Comparison of ENCODE assay signal across 1 cellular context in the genomic region with DNA sequence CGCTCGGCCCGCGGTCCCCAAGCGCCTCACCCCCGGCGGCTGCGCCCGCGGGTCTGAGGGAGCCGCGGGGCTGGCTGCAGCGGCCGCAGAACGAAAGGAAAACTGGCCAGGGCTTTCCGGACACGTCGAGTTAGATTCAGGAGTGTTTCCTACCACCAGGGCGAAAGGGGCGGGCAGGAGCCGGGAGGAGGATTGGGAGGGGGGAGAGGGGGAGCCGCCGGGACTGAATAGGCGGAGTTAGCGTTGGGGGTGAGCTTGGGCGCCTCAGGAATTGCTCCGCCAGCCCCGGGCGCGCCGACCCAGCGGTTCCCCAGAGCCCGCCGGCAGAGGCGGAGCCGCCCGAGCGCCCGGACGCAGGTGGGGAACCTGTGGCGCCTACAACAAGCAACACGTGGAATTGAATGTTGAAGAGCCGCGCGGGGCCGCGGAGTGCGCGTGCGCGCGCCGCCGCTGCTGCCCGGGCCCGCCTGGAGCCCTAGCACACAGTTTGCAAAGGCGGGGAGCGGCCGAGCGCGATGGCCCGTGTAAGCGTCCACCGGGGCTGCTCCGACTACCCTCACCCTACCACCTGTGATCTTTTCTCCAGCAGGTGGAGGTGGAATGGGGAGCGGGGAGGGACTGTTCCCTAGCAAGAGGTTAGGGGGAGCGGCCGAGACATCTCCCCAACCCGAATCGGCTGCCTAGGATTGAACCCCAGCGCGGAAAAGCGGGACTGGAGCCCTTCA.
A peak's percentile ranks its signal among the peaks of the same experiment; 100 is the strongest.
TF ChIP-seq lines count a peak whose summit lies in the region.

A gene (minus strand): TSS at position 104 of the 725 bp plus-strand sequence. CDS start 123 bp downstream, outside the sequence.

TF ChIP-seq in HepG2, 621 proteins besides CTCF, POLR2A, EP300 and RAD21 (continued from another document and continues in another):
- TF ChIP-seq, protein P1, sequence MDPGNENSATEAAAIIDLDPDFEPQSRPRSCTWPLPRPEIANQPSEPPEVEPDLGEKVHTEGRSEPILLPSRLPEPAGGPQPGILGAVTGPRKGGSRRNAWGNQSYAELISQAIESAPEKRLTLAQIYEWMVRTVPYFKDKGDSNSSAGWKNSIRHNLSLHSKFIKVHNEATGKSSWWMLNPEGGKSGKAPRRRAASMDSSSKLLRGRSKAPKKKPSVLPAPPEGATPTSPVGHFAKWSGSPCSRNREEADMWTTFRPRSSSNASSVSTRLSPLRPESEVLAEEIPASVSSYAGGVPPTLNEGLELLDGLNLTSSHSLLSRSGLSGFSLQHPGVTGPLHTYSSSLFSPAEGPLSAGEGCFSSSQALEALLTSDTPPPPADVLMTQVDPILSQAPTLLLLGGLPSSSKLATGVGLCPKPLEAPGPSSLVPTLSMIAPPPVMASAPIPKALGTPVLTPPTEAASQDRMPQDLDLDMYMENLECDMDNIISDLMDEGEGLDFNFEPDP (CRISPR knock-in tag; conservative IDR thresholded peaks at IDR 0.05) = no peak
- TF ChIP-seq, protein P2, sequence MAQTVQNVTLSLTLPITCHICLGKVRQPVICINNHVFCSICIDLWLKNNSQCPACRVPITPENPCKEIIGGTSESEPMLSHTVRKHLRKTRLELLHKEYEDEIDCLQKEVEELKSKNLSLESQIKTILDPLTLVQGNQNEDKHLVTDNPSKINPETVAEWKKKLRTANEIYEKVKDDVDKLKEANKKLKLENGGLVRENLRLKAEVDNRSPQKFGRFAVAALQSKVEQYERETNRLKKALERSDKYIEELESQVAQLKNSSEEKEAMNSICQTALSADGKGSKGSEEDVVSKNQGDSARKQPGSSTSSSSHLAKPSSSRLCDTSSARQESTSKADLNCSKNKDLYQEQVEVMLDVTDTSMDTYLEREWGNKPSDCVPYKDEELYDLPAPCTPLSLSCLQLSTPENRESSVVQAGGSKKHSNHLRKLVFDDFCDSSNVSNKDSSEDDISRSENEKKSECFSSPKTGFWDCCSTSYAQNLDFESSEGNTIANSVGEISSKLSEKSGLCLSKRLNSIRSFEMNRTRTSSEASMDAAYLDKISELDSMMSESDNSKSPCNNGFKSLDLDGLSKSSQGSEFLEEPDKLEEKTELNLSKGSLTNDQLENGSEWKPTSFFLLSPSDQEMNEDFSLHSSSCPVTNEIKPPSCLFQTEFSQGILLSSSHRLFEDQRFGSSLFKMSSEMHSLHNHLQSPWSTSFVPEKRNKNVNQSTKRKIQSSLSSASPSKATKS (CRISPR knock-in tag; IDR thresholded peaks at IDR 0.05) = no peak
- TF ChIP-seq TEAD3 (CRISPR knock-in tag; optimal IDR thresholded peaks at IDR 0.05; ENCODE audit: borderline replicate concordance) (no peak), POLR2AphosphoS5 (IDR thresholded peaks at IDR 0.05; ENCODE audit: low read depth, low read length) (peak; percentile 36; the same call in 1 of the 2 replicates), CCAR2 (optimal IDR thresholded peaks at IDR 0.05; ENCODE audit: low read depth, low read length) (no peak), ZNF766 (CRISPR knock-in tag; IDR thresholded peaks at IDR 0.05; ENCODE audit: borderline replicate concordance) (peak; percentile 94), CCDC6 (CRISPR knock-in tag; IDR thresholded peaks at IDR 0.05) (peak; percentile 81), THAP11 (CRISPR knock-in tag; IDR thresholded peaks at IDR 0.05) (peak; percentile 42; the same call in 1 of the 2 replicates), SOX5 (CRISPR knock-in tag; IDR thresholded peaks at IDR 0.05; ENCODE audit: borderline replicate concordance) (0 out of 2 replicates have a peak, but pooled peaks have one; percentile 18), IKZF4 (CRISPR knock-in tag; IDR thresholded peaks at IDR 0.05; ENCODE audit: borderline replicate concordance, low read depth, not compliant biosample characterization) (no peak), ESRRA (CRISPR knock-in tag; IDR thresholded peaks at IDR 0.05; ENCODE audit: low read depth) (no peak), KMT2B (CRISPR knock-in tag; IDR thresholded peaks at IDR 0.05) (peak; percentile 54; the same call in 1 of the 2 replicates), NAIF1 (CRISPR knock-in tag; IDR thresholded peaks at IDR 0.05; ENCODE audit: borderline replicate concordance) (no peak), NCOA5 (CRISPR knock-in tag; IDR thresholded peaks at IDR 0.05) (no peak), SMAD9 (CRISPR knock-in tag; IDR thresholded peaks at IDR 0.05) (no peak), TCF12 (IDR thresholded peaks at IDR 0.05) (no peak), TCF12 (CRISPR knock-in tag; IDR thresholded peaks at IDR 0.05) (no peak), MEIS1 (CRISPR knock-in tag; IDR thresholded peaks at IDR 0.05; ENCODE audit: borderline replicate concordance) (no peak), ZNF546 (CRISPR knock-in tag; conservative IDR thresholded peaks at IDR 0.05) (no peak), ZNF747 (CRISPR knock-in tag; IDR thresholded peaks at IDR 0.05; ENCODE audit: borderline replicate concordance) (peak; percentile 70), ZNF569 (CRISPR knock-in tag; IDR thresholded peaks at IDR 0.05; ENCODE audit: borderline replicate concordance) (no peak), ZNF709 (CRISPR knock-in tag; IDR thresholded peaks at IDR 0.05) (0 out of 2 replicates have a peak, but pooled peaks have one; percentile 10), ZSCAN31 (CRISPR knock-in tag; IDR thresholded peaks at IDR 0.05; ENCODE audit: low read depth) (peak; percentile 83)
- TF ChIP-seq, protein P3, sequence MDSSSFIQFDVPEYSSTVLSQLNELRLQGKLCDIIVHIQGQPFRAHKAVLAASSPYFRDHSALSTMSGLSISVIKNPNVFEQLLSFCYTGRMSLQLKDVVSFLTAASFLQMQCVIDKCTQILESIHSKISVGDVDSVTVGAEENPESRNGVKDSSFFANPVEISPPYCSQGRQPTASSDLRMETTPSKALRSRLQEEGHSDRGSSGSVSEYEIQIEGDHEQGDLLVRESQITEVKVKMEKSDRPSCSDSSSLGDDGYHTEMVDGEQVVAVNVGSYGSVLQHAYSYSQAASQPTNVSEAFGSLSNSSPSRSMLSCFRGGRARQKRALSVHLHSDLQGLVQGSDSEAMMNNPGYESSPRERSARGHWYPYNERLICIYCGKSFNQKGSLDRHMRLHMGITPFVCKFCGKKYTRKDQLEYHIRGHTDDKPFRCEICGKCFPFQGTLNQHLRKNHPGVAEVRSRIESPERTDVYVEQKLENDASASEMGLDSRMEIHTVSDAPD (CRISPR knock-in tag; IDR thresholded peaks at IDR 0.05) = no peak
- TF ChIP-seq, protein P4, sequence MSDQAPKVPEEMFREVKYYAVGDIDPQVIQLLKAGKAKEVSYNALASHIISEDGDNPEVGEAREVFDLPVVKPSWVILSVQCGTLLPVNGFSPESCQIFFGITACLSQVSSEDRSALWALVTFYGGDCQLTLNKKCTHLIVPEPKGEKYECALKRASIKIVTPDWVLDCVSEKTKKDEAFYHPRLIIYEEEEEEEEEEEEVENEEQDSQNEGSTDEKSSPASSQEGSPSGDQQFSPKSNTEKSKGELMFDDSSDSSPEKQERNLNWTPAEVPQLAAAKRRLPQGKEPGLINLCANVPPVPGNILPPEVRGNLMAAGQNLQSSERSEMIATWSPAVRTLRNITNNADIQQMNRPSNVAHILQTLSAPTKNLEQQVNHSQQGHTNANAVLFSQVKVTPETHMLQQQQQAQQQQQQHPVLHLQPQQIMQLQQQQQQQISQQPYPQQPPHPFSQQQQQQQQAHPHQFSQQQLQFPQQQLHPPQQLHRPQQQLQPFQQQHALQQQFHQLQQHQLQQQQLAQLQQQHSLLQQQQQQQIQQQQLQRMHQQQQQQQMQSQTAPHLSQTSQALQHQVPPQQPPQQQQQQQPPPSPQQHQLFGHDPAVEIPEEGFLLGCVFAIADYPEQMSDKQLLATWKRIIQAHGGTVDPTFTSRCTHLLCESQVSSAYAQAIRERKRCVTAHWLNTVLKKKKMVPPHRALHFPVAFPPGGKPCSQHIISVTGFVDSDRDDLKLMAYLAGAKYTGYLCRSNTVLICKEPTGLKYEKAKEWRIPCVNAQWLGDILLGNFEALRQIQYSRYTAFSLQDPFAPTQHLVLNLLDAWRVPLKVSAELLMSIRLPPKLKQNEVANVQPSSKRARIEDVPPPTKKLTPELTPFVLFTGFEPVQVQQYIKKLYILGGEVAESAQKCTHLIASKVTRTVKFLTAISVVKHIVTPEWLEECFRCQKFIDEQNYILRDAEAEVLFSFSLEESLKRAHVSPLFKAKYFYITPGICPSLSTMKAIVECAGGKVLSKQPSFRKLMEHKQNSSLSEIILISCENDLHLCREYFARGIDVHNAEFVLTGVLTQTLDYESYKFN (CRISPR knock-in tag; conservative IDR thresholded peaks at IDR 0.05) = no peak; the same call in 1 of the 2 replicates
- TF ChIP-seq, protein P5, sequence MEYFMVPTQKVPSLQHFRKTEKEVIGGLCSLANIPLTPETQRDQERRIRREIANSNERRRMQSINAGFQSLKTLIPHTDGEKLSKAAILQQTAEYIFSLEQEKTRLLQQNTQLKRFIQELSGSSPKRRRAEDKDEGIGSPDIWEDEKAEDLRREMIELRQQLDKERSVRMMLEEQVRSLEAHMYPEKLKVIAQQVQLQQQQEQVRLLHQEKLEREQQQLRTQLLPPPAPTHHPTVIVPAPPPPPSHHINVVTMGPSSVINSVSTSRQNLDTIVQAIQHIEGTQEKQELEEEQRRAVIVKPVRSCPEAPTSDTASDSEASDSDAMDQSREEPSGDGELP (IDR thresholded peaks at IDR 0.05; ENCODE audit: borderline replicate concordance, low read depth) = no peak
- TF ChIP-seq, protein P6, sequence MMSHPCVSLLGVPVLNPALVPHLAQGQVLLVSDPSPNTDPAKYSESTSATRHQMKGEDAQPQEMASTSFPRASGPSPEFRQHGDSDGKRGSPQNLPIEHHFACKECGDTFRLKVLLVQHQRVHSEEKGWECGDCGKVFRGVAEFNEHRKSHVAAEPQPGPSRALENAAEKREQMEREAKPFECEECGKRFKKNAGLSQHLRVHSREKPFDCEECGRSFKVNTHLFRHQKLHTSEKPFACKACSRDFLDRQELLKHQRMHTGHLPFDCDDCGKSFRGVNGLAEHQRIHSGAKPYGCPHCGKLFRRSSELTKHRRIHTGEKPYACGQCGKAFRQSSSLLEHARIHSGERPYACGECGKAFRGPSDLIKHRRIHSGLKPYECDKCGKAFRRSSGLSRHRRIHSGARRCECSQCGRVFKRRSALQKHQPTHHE (CRISPR knock-in tag; IDR thresholded peaks at IDR 0.05; ENCODE audit: borderline replicate concordance) = 0 out of 2 replicates have a peak, but pooled peaks have one; percentile 33
- TF ChIP-seq, protein P7, sequence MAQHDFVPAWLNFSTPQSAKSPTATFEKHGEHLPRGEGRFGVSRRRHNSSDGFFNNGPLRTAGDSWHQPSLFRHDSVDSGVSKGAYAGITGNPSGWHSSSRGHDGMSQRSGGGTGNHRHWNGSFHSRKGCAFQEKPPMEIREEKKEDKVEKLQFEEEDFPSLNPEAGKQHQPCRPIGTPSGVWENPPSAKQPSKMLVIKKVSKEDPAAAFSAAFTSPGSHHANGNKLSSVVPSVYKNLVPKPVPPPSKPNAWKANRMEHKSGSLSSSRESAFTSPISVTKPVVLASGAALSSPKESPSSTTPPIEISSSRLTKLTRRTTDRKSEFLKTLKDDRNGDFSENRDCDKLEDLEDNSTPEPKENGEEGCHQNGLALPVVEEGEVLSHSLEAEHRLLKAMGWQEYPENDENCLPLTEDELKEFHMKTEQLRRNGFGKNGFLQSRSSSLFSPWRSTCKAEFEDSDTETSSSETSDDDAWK (CRISPR knock-in tag; IDR thresholded peaks at IDR 0.05) = no peak
- TF ChIP-seq, protein P8, sequence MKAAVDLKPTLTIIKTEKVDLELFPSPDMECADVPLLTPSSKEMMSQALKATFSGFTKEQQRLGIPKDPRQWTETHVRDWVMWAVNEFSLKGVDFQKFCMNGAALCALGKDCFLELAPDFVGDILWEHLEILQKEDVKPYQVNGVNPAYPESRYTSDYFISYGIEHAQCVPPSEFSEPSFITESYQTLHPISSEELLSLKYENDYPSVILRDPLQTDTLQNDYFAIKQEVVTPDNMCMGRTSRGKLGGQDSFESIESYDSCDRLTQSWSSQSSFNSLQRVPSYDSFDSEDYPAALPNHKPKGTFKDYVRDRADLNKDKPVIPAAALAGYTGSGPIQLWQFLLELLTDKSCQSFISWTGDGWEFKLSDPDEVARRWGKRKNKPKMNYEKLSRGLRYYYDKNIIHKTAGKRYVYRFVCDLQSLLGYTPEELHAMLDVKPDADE (CRISPR knock-in tag; IDR thresholded peaks at IDR 0.05) = no peak
- TF ChIP-seq, protein P9, sequence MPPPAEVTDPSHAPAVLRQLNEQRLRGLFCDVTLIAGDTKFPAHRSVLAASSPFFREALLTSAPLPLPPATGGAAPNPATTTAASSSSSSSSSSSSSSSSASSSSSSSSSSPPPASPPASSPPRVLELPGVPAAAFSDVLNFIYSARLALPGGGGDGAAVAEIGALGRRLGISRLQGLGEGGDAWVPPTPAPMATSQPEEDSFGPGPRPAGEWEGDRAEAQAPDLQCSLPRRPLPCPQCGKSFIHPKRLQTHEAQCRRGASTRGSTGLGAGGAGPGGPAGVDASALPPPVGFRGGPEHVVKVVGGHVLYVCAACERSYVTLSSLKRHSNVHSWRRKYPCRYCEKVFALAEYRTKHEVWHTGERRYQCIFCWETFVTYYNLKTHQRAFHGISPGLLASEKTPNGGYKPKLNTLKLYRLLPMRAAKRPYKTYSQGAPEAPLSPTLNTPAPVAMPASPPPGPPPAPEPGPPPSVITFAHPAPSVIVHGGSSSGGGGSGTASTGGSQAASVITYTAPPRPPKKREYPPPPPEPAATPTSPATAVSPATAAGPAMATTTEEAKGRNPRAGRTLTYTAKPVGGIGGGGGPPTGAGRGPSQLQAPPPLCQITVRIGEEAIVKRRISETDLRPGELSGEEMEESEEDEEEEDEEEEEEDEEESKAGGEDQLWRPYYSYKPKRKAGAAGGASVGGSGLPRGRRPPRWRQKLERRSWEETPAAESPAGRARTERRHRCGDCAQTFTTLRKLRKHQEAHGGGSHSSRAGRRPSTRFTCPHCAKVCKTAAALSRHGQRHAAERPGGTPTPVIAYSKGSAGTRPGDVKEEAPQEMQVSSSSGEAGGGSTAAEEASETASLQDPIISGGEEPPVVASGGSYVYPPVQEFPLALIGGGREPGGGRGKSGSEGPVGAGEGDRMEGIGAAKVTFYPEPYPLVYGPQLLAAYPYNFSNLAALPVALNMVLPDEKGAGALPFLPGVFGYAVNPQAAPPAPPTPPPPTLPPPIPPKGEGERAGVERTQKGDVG (CRISPR knock-in tag; IDR thresholded peaks at IDR 0.05; ENCODE audit: borderline replicate concordance) = no peak
